ENCODE assay signal across 1 cellular context in genomic region chr3:45140392-45140791, GRCh38.
TF ChIP-seq lines count a peak whose summit lies in the region.

No MANE protein-coding gene starts in this region.

TF ChIP-seq in HCT116, 20 proteins besides CTCF, POLR2A, EP300 and RAD21 (continued from another document):
- TF ChIP-seq ATF3 (IDR thresholded peaks at IDR 0.05), result no peak
- TF ChIP-seq ZNF274 (IDR thresholded peaks at IDR 0.05; ENCODE audit: low read depth, low read length), result no peak
- no peak for TF ChIP-seq FOSL1 (IDR thresholded peaks at IDR 0.05; ENCODE audit: low read depth)
- no peak for TF ChIP-seq EGR1 (IDR thresholded peaks at IDR 0.05; ENCODE audit: low read depth)
- no peak for TF ChIP-seq MAX (IDR thresholded peaks at IDR 0.05)
- no peak for TF ChIP-seq YY1 (IDR thresholded peaks at IDR 0.05; ENCODE audit: extremely low read depth, insufficient replicate concordance, low read depth, low read length)
- no peak for TF ChIP-seq EZH2 (IDR thresholded peaks at IDR 0.05)
- TF ChIP-seq JUND (IDR thresholded peaks at IDR 0.05), result no peak
- TF ChIP-seq REST (IDR thresholded peaks at IDR 0.05; ENCODE audit: low read depth), result no peak
- TF ChIP-seq SP1 (IDR thresholded peaks at IDR 0.05; ENCODE audit: low read depth), result no peak
TF ChIP-seq in HCT116: peak in this region for 0.
